In genomic region chr1:1356796-1357401, GRCh38 we compare ENCODE assay signal across 9 cellular contexts. TPM values are rescaled to one million over a fixed set of nuclear protein-coding genes. Genes with fewer than 3 reads are reported as not detected.
A peak's percentile ranks its signal among the peaks of the same experiment; 100 is the strongest.
DNase-seq lines count a peak whose midpoint lies in the region; TF ChIP-seq lines count a peak whose summit lies in the region.
"Had no signal": no experiment of that assay in that cellular context is flagged by ENCODE, and none has a peak within 500 bp of the region (broad histone marks: within the 10 kb centered on the region; RNA-seq: fewer than 3 reads in every experiment).

No MANE protein-coding gene starts in this region.

- H3K4me3 ChIP-seq in AG04450 (ENCODE audit: low read depth, low read length) (peak overlapping the region; percentile 84), astrocyte of the spinal cord (ENCODE audit: low read depth, low read length) (peak overlapping the region; percentile 77), muscle layer of colon (ENCODE audit: low read depth in 1 of 2, low read length in 2 of 2) (peak overlapping the region; percentile 50 to 87)

- POLR2A ChIA-PET in AG04450 (lab: Yijun Ruan, JAX): interaction anchor here (0.9 to 2.4 kb wide), 3 partner anchors 9 to 18 kb away, joined by 3 to 16 read pairs (median 7); partner anchors contain the start of gene AURKAIP1

- no peak overlapping the region for H3K27ac Mint-ChIP-seq in endothelial cell (ENCODE audit: unreplicated experiment)
- H3K27ac Mint-ChIP-seq: activated CD4-positive, alpha-beta memory T cell treated with anti-CD3 and anti-CD28 coated beads, Interleukin-2, amount 10 ng/mL, durations not matched to agents 7 days and 5 days had no signal

- H3K27me3 ChIP-seq in AG04450 (ENCODE audit: control insufficient read depth, insufficient read depth, low read length): no peaks in the 10 kb centered on the region
- peaks cover 0 to 10% of the 10 kb centered on the region in 2 donors for H3K27me3 ChIP-seq in muscle layer of colon (ENCODE audit: control insufficient read depth in 1 of 2, insufficient read depth in 2 of 2, low read length in 2 of 2)

- peak overlapping the region; percentile 52 for H3K27ac ChIP-seq in AG04450 (ENCODE audit: low read depth, low read length)
- peak overlapping the region; percentile 46 for H3K27ac ChIP-seq in muscle layer of colon (ENCODE audit: low read depth, low read length)

- H3K9ac ChIP-seq in muscle layer of colon (ENCODE audit: low read length): peak overlapping the region; percentile 61

- CTCF ChIA-PET in AG04450 (lab: Charles Lee): no interaction called here

- TF ChIP-seq CTCF in AG04450 (IDR thresholded peaks at IDR 0.05; ENCODE audit: low read depth, low read length) (no peak), astrocyte of the spinal cord (IDR thresholded peaks at IDR 0.05; ENCODE audit: low read depth, low read length) (no peak), endothelial cell (IDR thresholded peaks at IDR 0.05; ENCODE audit: unreplicated experiment) (no peak)

- H3K4me1 Mint-ChIP-seq in endothelial cell (ENCODE audit: unreplicated experiment): peaks cover 4% of the 10 kb centered on the region

- peaks cover 18% of the 10 kb centered on the region for H3K36me3 ChIP-seq in muscle layer of colon (ENCODE audit: insufficient read depth, low read length)

- DNase-seq in AG04450 (ENCODE audit: low read depth, low spot score) (no peak), astrocyte of the spinal cord (ENCODE audit: low read depth, low spot score) (no peak), endothelial cell (ENCODE audit: low spot score) (no peak), pons (ENCODE audit: low spot score) (no peak)
- DNase-seq in activated CD4-positive, alpha-beta T cell treated with anti-CD3 and anti-CD28 coated beads for 48 hours: no peak
- DNase-seq: activated CD4-positive, alpha-beta memory T cell treated with anti-CD3 and anti-CD28 coated beads, Interleukin-2, amount 10 ng/mL, durations not matched to agents 7 days and 5 days; NCI-H510A treated with DMSO at 0.1 percent for 48 hours had no signal

- peaks cover 33% of the 10 kb centered on the region for H3K27me3 Mint-ChIP-seq in endothelial cell (ENCODE audit: unreplicated experiment)

- H3K36me3 Mint-ChIP-seq in endothelial cell (ENCODE audit: low read depth, unreplicated experiment): peaks cover 6% of the 10 kb centered on the region

- no peaks in the 10 kb centered on the region; the same call in 1 of the 2 replicates for H3K9me3 ChIP-seq in AG04450 (ENCODE audit: control insufficient read depth, insufficient read depth, low read length)
- H3K9me3 ChIP-seq in muscle layer of colon (ENCODE audit: low read length): no peaks in the 10 kb centered on the region

- in situ Hi-C loops in astrocyte of the spinal cord (cut with HindIII; ENCODE audit: low sequenced_read_pairs): no loop called here

- H3K9me3 Mint-ChIP-seq in endothelial cell (ENCODE audit: unreplicated experiment): no peaks in the 10 kb centered on the region

- H3K4me3 Mint-ChIP-seq in endothelial cell (ENCODE audit: unreplicated experiment): no peak overlapping the region
- H3K4me3 Mint-ChIP-seq: activated CD4-positive, alpha-beta memory T cell treated with anti-CD3 and anti-CD28 coated beads, Interleukin-2, amount 10 ng/mL, durations not matched to agents 7 days and 5 days had no signal

- peaks cover 48% of the 10 kb centered on the region for H3K4me1 ChIP-seq in muscle layer of colon (ENCODE audit: insufficient read depth, low read length)

RNA-seq across cellular contexts. Expression of gene MXRA8, which starts 1.5 kb away (rescaled TPM):
- polyA plus RNA-seq in AG04450 (2011; rRNA removed): 186 and 275 TPM in 2 replicates
- polyA minus RNA-seq in AG04450 (2011; rRNA and poly(A)+ RNA removed): 171 and 233 TPM in 2 replicates
- 0.64 TPM for total RNA-seq in endothelial cell (ENCODE audit: unreplicated experiment)

RNA-seq across cellular contexts. Expression of gene DVL1, which starts 7.7 kb away (rescaled TPM):
- 8.9 and 13.6 TPM in 2 replicates for polyA plus RNA-seq in AG04450 (2011; rRNA removed)
- polyA minus RNA-seq in AG04450 (2011; rRNA and poly(A)+ RNA removed): 7.7 and 9.2 TPM in 2 replicates
- total RNA-seq in endothelial cell (ENCODE audit: unreplicated experiment): 26.7 TPM

RNA-seq across cellular contexts. Expression of gene AURKAIP1, which starts 18.1 kb away (rescaled TPM):
- polyA plus RNA-seq in AG04450 (2011; rRNA removed): 54.3 and 71.2 TPM in 2 replicates
- polyA minus RNA-seq in AG04450 (2011; rRNA and poly(A)+ RNA removed): 17.7 and 23.9 TPM in 2 replicates
- total RNA-seq in endothelial cell (ENCODE audit: unreplicated experiment): 128 TPM

RNA-seq across cellular contexts. Expression of gene TAS1R3, which starts 25.8 kb away (rescaled TPM):
- 0.10 and 0.11 TPM in 2 replicates for polyA plus RNA-seq in AG04450 (2011; rRNA removed)
- 0.04 and 0.09 TPM in 2 replicates for polyA minus RNA-seq in AG04450 (2011; rRNA and poly(A)+ RNA removed)
- 1.2 TPM for total RNA-seq in endothelial cell (ENCODE audit: unreplicated experiment)
- total RNA-seq: epithelial cell of proximal tubule had no signal

RNA-seq across cellular contexts. Expression of gene CPTP, which starts 32.3 kb away (rescaled TPM):
- polyA plus RNA-seq in AG04450 (2011; rRNA removed): 7.1 and 9.5 TPM in 2 replicates
- polyA minus RNA-seq in AG04450 (2011; rRNA and poly(A)+ RNA removed): 5.0 and 6.2 TPM in 2 replicates
- total RNA-seq in endothelial cell (ENCODE audit: unreplicated experiment): 26.0 TPM
